In genomic region chr2:128473175-128474013, GRCh38 we compare ENCODE assay signal across 8 cellular contexts.
A peak's percentile ranks its signal among the peaks of the same experiment; 100 is the strongest.
DNase-seq lines count a peak whose midpoint lies in the region; ATAC-seq and TF ChIP-seq lines count a peak whose summit lies in the region.

No MANE protein-coding gene starts in this region.

- H3K9me3 Mint-ChIP-seq in naive B cell (peaks cover 2 to 25% (median 22%) of the 10 kb centered on the region in 7 donors), type B pancreatic cell (peaks cover 6% of the 10 kb centered on the region)

- peak overlapping the region in 2 of 6 donors; percentile 75 to 92 for H3K27ac Mint-ChIP-seq in naive B cell
- peak overlapping the region; percentile 94 for H3K27ac Mint-ChIP-seq in type B pancreatic cell

- no peak for TF ChIP-seq CTCF in type B pancreatic cell (conservative IDR thresholded peaks at IDR 0.05)

- H3K4me3 Mint-ChIP-seq in naive B cell (peak overlapping the region; percentile 46 to 90 (median 83)), type B pancreatic cell (peak overlapping the region; percentile 86)

- ATAC-seq in GM21576 (IDR thresholded peaks at IDR 0.05; ENCODE audit: unreplicated experiment) (peak; percentile 83), naive B cell (ENCODE audit: low read depth in 2 of 2) (peak; percentile 64 to 80)

- H3K4me1 Mint-ChIP-seq in naive B cell (peaks cover 10 to 17% (median 16%) of the 10 kb centered on the region in 3 donors), type B pancreatic cell (ENCODE audit: unreplicated experiment) (peaks cover 19% of the 10 kb centered on the region)

- H3K36me3 Mint-ChIP-seq in naive B cell, result peaks cover 6 to 7% of the 10 kb centered on the region in 2 donors
- H3K36me3 Mint-ChIP-seq in type B pancreatic cell, result no peaks in the 10 kb centered on the region

- DNase-seq in EH (ENCODE audit: low read depth), result peak; percentile 90
- peak; percentile 43 for DNase-seq in NCI-H1105 treated with DMSO at 0.1 percent for 48 hours (lab: John Stamatoyannopoulos, UW)
- peak; percentile 80 for DNase-seq in cerebellum (ENCODE audit: low spot score)
- DNase-seq in naive B cell, result no peak
- peak; percentile 75 for DNase-seq in type B pancreatic cell (ENCODE audit: extremely low spot score, unreplicated experiment)
- no peak for DNase-seq in NCI-H2171 treated with DMSO at 0.1 percent for 48 hours (lab: John Stamatoyannopoulos, UW)
- no peak for DNase-seq in NCI-H748 (lab: John Stamatoyannopoulos, UW; ENCODE audit: unreplicated experiment)

- peaks cover 12 to 20% (median 17%) of the 10 kb centered on the region in 3 donors for H3K27me3 Mint-ChIP-seq in naive B cell
- H3K27me3 Mint-ChIP-seq in type B pancreatic cell, result no peaks in the 10 kb centered on the region

Comparison
In these comparisons a context has a peak if more than half of its experiments do, and no peak if none do; other contexts are left out.
1. DNase-seq: peak in EH (single experiment), NCI-H1105 treated with DMSO at 0.1 percent for 48 hours (single experiment), cerebellum (single experiment) and type B pancreatic cell (single experiment); none in naive B cell (single experiment), NCI-H2171 treated with DMSO at 0.1 percent for 48 hours (single experiment) and NCI-H748 (single experiment).